ENCODE assay signal across 2 cellular contexts in the genomic region with DNA sequence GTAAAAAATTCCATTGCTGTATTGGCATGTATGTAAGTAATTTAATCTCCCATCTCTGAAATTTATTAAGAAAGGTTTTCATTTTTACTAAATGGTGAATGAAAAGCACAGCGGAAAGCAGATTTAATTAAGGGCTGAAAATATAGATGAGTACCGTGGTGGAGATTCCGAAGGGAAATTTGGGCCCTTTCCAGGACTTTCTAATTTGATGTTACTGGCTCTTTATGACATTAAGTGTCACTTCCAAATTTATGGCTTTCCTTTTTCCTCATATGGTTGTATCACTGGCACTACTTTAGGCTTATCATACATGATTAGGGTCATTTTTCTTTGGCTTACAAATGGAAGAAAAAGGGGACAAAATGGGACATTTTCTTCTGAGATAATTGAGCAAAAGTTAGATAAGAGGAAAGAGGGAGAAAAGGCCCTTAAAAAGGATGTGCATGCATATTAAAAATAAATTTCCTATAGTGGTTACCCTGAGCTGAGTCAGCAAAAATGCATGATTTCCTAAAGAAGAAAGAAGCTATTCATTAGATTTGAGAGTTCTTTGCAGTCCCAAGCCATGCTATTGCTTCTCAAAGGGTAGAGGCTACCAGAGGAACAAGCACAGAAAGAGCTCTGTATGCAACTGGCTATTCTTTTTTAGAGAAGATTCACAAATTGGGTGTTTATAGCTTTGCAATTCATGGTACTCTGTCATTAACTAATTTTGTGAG.
TF ChIP-seq lines count a peak whose summit lies in the region.

No MANE protein-coding gene starts in this region.

TF ChIP-seq in HEK293, 187 proteins besides CTCF, POLR2A, EP300 and RAD21 (continues in another document):
- TF ChIP-seq ZNF701 (tag by site-specific recombination; IDR thresholded peaks at IDR 0.05) (no peak), ZNF423 (tag by site-specific recombination; IDR thresholded peaks at IDR 0.05) (no peak), OSR2 (tag by site-specific recombination; IDR thresholded peaks at IDR 0.05) (peak; percentile 27; the same call in 1 of the 2 replicates), ZNF621 (tag by site-specific recombination; IDR thresholded peaks at IDR 0.05) (no peak), ZNF274 (IDR thresholded peaks at IDR 0.05; ENCODE audit: low read length) (no peak), ZNF274 (tag by site-specific recombination; IDR thresholded peaks at IDR 0.05; ENCODE audit: borderline replicate concordance) (no peak), ZNF214 (tag by site-specific recombination; IDR thresholded peaks at IDR 0.05; ENCODE audit: borderline replicate concordance) (no peak), KLF8 (tag by site-specific recombination; IDR thresholded peaks at IDR 0.05) (0 out of 2 replicates have a peak, but pooled peaks have one; percentile 11), ZBTB21 (tag by site-specific recombination; IDR thresholded peaks at IDR 0.05) (no peak), ZNF785 (tag by site-specific recombination; IDR thresholded peaks at IDR 0.05) (no peak), ZNF473 (tag by site-specific recombination; IDR thresholded peaks at IDR 0.05) (no peak), ZNF37A (tag by site-specific recombination; IDR thresholded peaks at IDR 0.05) (no peak), ZNF350 (tag by site-specific recombination; IDR thresholded peaks at IDR 0.05) (no peak), TRIM28 (IDR thresholded peaks at IDR 0.05; ENCODE audit: borderline replicate concordance, low read length) (no peak), ZNF394 (tag by site-specific recombination; IDR thresholded peaks at IDR 0.05; ENCODE audit: borderline replicate concordance) (no peak), PRDM1 (tag by site-specific recombination; IDR thresholded peaks at IDR 0.05) (peak; percentile 56; the same call in 1 of the 2 replicates), ZNF654 (tag by site-specific recombination; IDR thresholded peaks at IDR 0.05; ENCODE audit: low read depth) (no peak), ZNF2 (tag by site-specific recombination; IDR thresholded peaks at IDR 0.05) (no peak), GLI2 (tag by site-specific recombination; IDR thresholded peaks at IDR 0.05; ENCODE audit: borderline replicate concordance, low read depth) (no peak), ZNF658 (tag by site-specific recombination; IDR thresholded peaks at IDR 0.05) (no peak), ZNF501 (tag by site-specific recombination; IDR thresholded peaks at IDR 0.05) (no peak), ZNF426 (tag by site-specific recombination; IDR thresholded peaks at IDR 0.05) (no peak), ZNF174 (tag by site-specific recombination; IDR thresholded peaks at IDR 0.05) (no peak)
- TF ChIP-seq, protein P1, sequence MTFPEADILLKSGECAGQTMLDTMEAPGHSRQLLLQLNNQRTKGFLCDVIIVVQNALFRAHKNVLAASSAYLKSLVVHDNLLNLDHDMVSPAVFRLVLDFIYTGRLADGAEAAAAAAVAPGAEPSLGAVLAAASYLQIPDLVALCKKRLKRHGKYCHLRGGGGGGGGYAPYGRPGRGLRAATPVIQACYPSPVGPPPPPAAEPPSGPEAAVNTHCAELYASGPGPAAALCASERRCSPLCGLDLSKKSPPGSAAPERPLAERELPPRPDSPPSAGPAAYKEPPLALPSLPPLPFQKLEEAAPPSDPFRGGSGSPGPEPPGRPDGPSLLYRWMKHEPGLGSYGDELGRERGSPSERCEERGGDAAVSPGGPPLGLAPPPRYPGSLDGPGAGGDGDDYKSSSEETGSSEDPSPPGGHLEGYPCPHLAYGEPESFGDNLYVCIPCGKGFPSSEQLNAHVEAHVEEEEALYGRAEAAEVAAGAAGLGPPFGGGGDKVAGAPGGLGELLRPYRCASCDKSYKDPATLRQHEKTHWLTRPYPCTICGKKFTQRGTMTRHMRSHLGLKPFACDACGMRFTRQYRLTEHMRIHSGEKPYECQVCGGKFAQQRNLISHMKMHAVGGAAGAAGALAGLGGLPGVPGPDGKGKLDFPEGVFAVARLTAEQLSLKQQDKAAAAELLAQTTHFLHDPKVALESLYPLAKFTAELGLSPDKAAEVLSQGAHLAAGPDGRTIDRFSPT (tag by site-specific recombination; IDR thresholded peaks at IDR 0.05): no peak
- TF ChIP-seq, protein P2, sequence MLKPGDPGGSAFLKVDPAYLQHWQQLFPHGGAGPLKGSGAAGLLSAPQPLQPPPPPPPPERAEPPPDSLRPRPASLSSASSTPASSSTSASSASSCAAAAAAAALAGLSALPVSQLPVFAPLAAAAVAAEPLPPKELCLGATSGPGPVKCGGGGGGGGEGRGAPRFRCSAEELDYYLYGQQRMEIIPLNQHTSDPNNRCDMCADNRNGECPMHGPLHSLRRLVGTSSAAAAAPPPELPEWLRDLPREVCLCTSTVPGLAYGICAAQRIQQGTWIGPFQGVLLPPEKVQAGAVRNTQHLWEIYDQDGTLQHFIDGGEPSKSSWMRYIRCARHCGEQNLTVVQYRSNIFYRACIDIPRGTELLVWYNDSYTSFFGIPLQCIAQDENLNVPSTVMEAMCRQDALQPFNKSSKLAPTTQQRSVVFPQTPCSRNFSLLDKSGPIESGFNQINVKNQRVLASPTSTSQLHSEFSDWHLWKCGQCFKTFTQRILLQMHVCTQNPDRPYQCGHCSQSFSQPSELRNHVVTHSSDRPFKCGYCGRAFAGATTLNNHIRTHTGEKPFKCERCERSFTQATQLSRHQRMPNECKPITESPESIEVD (tag by site-specific recombination; IDR thresholded peaks at IDR 0.05): peak; percentile 42; the same call in 1 of the 2 replicates
- TF ChIP-seq, protein P3, sequence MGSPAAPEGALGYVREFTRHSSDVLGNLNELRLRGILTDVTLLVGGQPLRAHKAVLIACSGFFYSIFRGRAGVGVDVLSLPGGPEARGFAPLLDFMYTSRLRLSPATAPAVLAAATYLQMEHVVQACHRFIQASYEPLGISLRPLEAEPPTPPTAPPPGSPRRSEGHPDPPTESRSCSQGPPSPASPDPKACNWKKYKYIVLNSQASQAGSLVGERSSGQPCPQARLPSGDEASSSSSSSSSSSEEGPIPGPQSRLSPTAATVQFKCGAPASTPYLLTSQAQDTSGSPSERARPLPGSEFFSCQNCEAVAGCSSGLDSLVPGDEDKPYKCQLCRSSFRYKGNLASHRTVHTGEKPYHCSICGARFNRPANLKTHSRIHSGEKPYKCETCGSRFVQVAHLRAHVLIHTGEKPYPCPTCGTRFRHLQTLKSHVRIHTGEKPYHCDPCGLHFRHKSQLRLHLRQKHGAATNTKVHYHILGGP (tag by site-specific recombination; IDR thresholded peaks at IDR 0.05): peak; percentile 31; the same call in 1 of the 2 replicates
- TF ChIP-seq, protein P4, sequence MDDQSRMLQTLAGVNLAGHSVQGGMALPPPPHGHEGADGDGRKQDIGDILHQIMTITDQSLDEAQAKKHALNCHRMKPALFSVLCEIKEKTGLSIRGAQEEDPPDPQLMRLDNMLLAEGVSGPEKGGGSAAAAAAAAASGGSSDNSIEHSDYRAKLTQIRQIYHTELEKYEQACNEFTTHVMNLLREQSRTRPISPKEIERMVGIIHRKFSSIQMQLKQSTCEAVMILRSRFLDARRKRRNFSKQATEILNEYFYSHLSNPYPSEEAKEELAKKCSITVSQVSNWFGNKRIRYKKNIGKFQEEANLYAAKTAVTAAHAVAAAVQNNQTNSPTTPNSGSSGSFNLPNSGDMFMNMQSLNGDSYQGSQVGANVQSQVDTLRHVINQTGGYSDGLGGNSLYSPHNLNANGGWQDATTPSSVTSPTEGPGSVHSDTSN (CRISPR knock-in tag; IDR thresholded peaks at IDR 0.05): no peak

TF ChIP-seq in H1, 55 proteins besides CTCF, POLR2A, EP300 and RAD21:
- TF ChIP-seq SIX5 (IDR thresholded peaks at IDR 0.05; ENCODE audit: low read depth, low read length): no peak
- peak; percentile 89 for TF ChIP-seq MAFK (IDR thresholded peaks at IDR 0.05; ENCODE audit: low read depth, low read length)
